24 cellular contexts compared by ENCODE assay signal in genomic region chr4:98434816-98435215, GRCh38.
"Had no signal": no experiment of that assay in that cellular context is flagged by ENCODE, and none has a peak within 500 bp of the region (broad histone marks: within the 10 kb centered on the region; RNA-seq: fewer than 3 reads in every experiment).

No MANE protein-coding gene starts in this region.

- H3K9me3 Mint-ChIP-seq: nephron, neural progenitor cell had no signal

- ATAC-seq: gastrocnemius medialis; left cardiac atrium; left lung; naive thymus-derived CD4-positive, alpha-beta T cell; right lobe of liver had no signal

- H3K4me1 ChIP-seq: gastrocnemius medialis, neural progenitor cell, parathyroid adenoma, right lobe of liver, thyroid gland, vagina had no signal

- H2AFZ ChIP-seq: neural progenitor cell, parathyroid adenoma had no signal

- H3K27me3 ChIP-seq: dorsolateral prefrontal cortex, esophagus squamous epithelium, gastrocnemius medialis, left lung, neural progenitor cell, right lobe of liver, stomach, thyroid gland, vagina had no signal

- H3K79me2 ChIP-seq: parathyroid adenoma had no signal

- H3K4me3 Mint-ChIP-seq: naive thymus-derived CD4-positive, alpha-beta T cell; nephron; neural progenitor cell had no signal

- H3K4me3 ChIP-seq: dorsolateral prefrontal cortex, esophagus squamous epithelium, gastrocnemius medialis, left lung, neural progenitor cell, right lobe of liver, stomach, thyroid gland, vagina had no signal

- DNase-seq: dorsolateral prefrontal cortex; effector CD4-positive, alpha-beta T cell; esophagus squamous epithelium; gastrocnemius medialis; head of caudate nucleus; left cardiac atrium; left lung; mesendoderm; midbrain; naive thymus-derived CD4-positive, alpha-beta T cell; right lobe of liver; small intestine; stimulated activated CD4-positive, alpha-beta T cell treated with anti-CD3 and anti-CD28 coated beads, Interleukin-15, amount 100 ng/mL, for 24 hours; stimulated activated CD4-positive, alpha-beta T cell treated with anti-CD3 and anti-CD28 coated beads, Interleukin-2, amount 100 ng/mL, for 48 hours; stimulated activated CD8-positive, alpha-beta memory T cell treated with anti-CD3 and anti-CD28 coated beads, Interleukin-4, amount 100 ng/mL, for 48 hours; stimulated activated naive CD4-positive, alpha-beta T cell treated with Interleukin-2 at 50 U/mL for 16 hours; stomach; thyroid gland; trophoblast cell had no signal

- H3K4me2 ChIP-seq: neural progenitor cell had no signal

- H3K9me3 ChIP-seq: esophagus squamous epithelium, gastrocnemius medialis, left lung, right lobe of liver, stomach, thyroid gland, vagina had no signal

- H3K27me3 Mint-ChIP-seq: naive thymus-derived CD4-positive, alpha-beta T cell; progenitor cell of endocrine pancreas had no signal

- H3K9ac ChIP-seq: neural progenitor cell, parathyroid adenoma had no signal

- H3K27ac Mint-ChIP-seq: naive thymus-derived CD4-positive, alpha-beta T cell; nephron; neural progenitor cell; progenitor cell of endocrine pancreas had no signal

- H3K27ac ChIP-seq: gastrocnemius medialis, left lung, neural progenitor cell, parathyroid adenoma, right lobe of liver, stomach, thyroid gland, vagina had no signal

- H3K4me1 Mint-ChIP-seq: nephron, neural progenitor cell had no signal
